ENCODE assay signal across 29 cellular contexts in genomic region chr11:17855531-17856290, GRCh38.
A peak's percentile ranks its signal among the peaks of the same experiment; 100 is the strongest.
DNase-seq lines count a peak whose midpoint lies in the region; ATAC-seq and FAIRE-seq lines count a peak whose summit lies in the region.
"Had no signal": no experiment of that assay in that cellular context is flagged by ENCODE, and none has a peak within 500 bp of the region (broad histone marks: within the 10 kb centered on the region; RNA-seq: fewer than 3 reads in every experiment).

No MANE protein-coding gene starts in this region.

- H3K4me3 Mint-ChIP-seq in activated T-helper 2 cell treated with anti-CD3 and anti-CD28 coated beads, Interferon-gamma antibody, Interleukin-2, Interleukin-4, amounts not matched to agents 10 μg/mL and 5 μg/mL and 100 μg/mL, durations not matched to agents 14 hours and 24 hours and 36 hours (ENCODE audit: low read depth): no peak overlapping the region
- H3K4me3 Mint-ChIP-seq: activated naive CD4-positive, alpha-beta T cell treated with anti-CD3 and anti-CD28 coated beads for 36 hours; activated T-cell treated with anti-CD3 and anti-CD28 coated beads, Interleukin-2, amount 50 U/mL, for 4 hours; memory B cell had no signal

- intact Hi-C loops in activated T-helper 2 cell treated with anti-CD3 and anti-CD28 coated beads, Interferon-gamma antibody, Interleukin-2, Interleukin-4, amounts not matched to agents 10 μg/mL and 5 μg/mL and 100 μg/mL, durations not matched to agents 14 hours and 24 hours and 36 hours (cut with micrococcal nuclease): no loop called here

- peak overlapping the region; percentile 29 to 69 (median 58); a peak in 21 of 22 replicates for H3K4me2 ChIP-seq in BLaER1 treated with 17β-estradiol and CSF1 and Interleukin-3, amounts not matched to agents 10 nM and 100 nM

- H3K27ac ChIP-seq in BLaER1 treated with 17β-estradiol and CSF1 and Interleukin-3, amounts not matched to agents 10 nM and 100 nM: no peak overlapping the region
- H3K27ac ChIP-seq: coronary artery, esophagus muscularis mucosa, psoas muscle, SJSA1 had no signal

- 0 out of 22 replicates have a peak, but pooled peaks cover 0 to 5% (median 0%) of the 10 kb centered on the region in 11 experiments for H4K20me1 ChIP-seq in BLaER1 treated with 17β-estradiol and CSF1 and Interleukin-3, amounts not matched to agents 10 nM and 100 nM

- peaks cover 7 to 14% (median 12%) of the 10 kb centered on the region in 10 experiments; a peak in 19 of 20 replicates for H3K4me1 ChIP-seq in BLaER1 treated with 17β-estradiol and CSF1 and Interleukin-3, amounts not matched to agents 10 nM and 100 nM
- H3K4me1 ChIP-seq: esophagus muscularis mucosa, SJSA1 had no signal

- no peak overlapping the region for H3K27ac Mint-ChIP-seq in activated T-helper 2 cell treated with anti-CD3 and anti-CD28 coated beads, Interferon-gamma antibody, Interleukin-2, Interleukin-4, amounts not matched to agents 10 μg/mL and 5 μg/mL and 100 μg/mL, durations not matched to agents 14 hours and 24 hours and 36 hours
- H3K27ac Mint-ChIP-seq: activated naive CD4-positive, alpha-beta T cell treated with anti-CD3 and anti-CD28 coated beads for 36 hours; memory B cell had no signal

- no peaks in the 10 kb centered on the region for H3K9me3 Mint-ChIP-seq in activated T-helper 2 cell treated with anti-CD3 and anti-CD28 coated beads, Interferon-gamma antibody, Interleukin-2, Interleukin-4, amounts not matched to agents 10 μg/mL and 5 μg/mL and 100 μg/mL, durations not matched to agents 14 hours and 24 hours and 36 hours
- H3K9me3 Mint-ChIP-seq: activated naive CD4-positive, alpha-beta T cell treated with anti-CD3 and anti-CD28 coated beads for 36 hours; activated T-cell treated with anti-CD3 and anti-CD28 coated beads, Interleukin-2, amount 50 U/mL, for 4 hours; memory B cell had no signal

- DNase-seq in GM19239 (ENCODE audit: insufficient read length, low spot score) (no peak), OCI-M2 (lab: John Stamatoyannopoulos, UW; ENCODE audit: unreplicated experiment) (peak; percentile 31), NCI-H69 (lab: John Stamatoyannopoulos, UW) (no peak), NCI-H524 treated with DMSO at 0.1 percent for 48 hours (lab: John Stamatoyannopoulos, UW) (no peak)
- DNase-seq in activated T-helper 2 cell treated with anti-CD3 and anti-CD28 coated beads, Interferon-gamma antibody, Interleukin-2, Interleukin-4, amounts not matched to agents 10 μg/mL and 5 μg/mL and 100 μg/mL, durations not matched to agents 14 hours and 24 hours and 36 hours (ENCODE audit: low spot score): no peak
- no peak for DNase-seq in stimulated activated naive CD4-positive, alpha-beta T cell treated with Interleukin-2 at 50 U/mL for 16 hours (lab: John Stamatoyannopoulos, UW)
- DNase-seq: activated CD4-positive, alpha-beta T cell treated with anti-CD3 and anti-CD28 coated beads for 48 hours; activated naive CD4-positive, alpha-beta T cell treated with anti-CD3 and anti-CD28 coated beads for 36 hours; activated T-cell treated with anti-CD3 and anti-CD28 coated beads, Interleukin-2, amount 50 U/mL, for 4 hours; amniotic stem cell; DMS53; H7; immature natural killer cell; Kasumi-1; NCI-H1694; NCI-H2171; NCI-H510A treated with DMSO at 0.1 percent for 48 hours; psoas muscle; stimulated activated CD8-positive, alpha-beta memory T cell treated with anti-CD3 and anti-CD28 coated beads, Interleukin-4, amount 100 ng/mL, for 48 hours; T-helper 1 cell had no signal

- H3K4me3 ChIP-seq in BLaER1 treated with 17β-estradiol and CSF1 and Interleukin-3, amounts not matched to agents 10 nM and 100 nM: no peak overlapping the region
- H3K4me3 ChIP-seq: coronary artery, esophagus muscularis mucosa, psoas muscle, SJSA1 had no signal

- peak; percentile 52 for ATAC-seq in HG02678 (IDR thresholded peaks at IDR 0.05; ENCODE audit: unreplicated experiment)
- ATAC-seq: activated T-cell treated with anti-CD3 and anti-CD28 coated beads, Interleukin-2, amount 50 U/mL, for 4 hours; psoas muscle had no signal

- H3K4me1 Mint-ChIP-seq in activated T-helper 2 cell treated with anti-CD3 and anti-CD28 coated beads, Interferon-gamma antibody, Interleukin-2, Interleukin-4, amounts not matched to agents 10 μg/mL and 5 μg/mL and 100 μg/mL, durations not matched to agents 14 hours and 24 hours and 36 hours (ENCODE audit: low read depth): peaks cover 6% of the 10 kb centered on the region

- H3K36me3 Mint-ChIP-seq in activated T-helper 2 cell treated with anti-CD3 and anti-CD28 coated beads, Interferon-gamma antibody, Interleukin-2, Interleukin-4, amounts not matched to agents 10 μg/mL and 5 μg/mL and 100 μg/mL, durations not matched to agents 14 hours and 24 hours and 36 hours (ENCODE audit: low read depth): no peaks in the 10 kb centered on the region

- H3K9ac ChIP-seq in BLaER1 treated with 17β-estradiol and CSF1 and Interleukin-3, amounts not matched to agents 10 nM and 100 nM: no peak overlapping the region

- FAIRE-seq in GM19239 (lab: Jason Lieb, UNC): peak; percentile 53
- FAIRE-seq: bronchial epithelial cell, frontal cortex, RCC 7860 had no signal

- H3K9me3 ChIP-seq in BLaER1 treated with 17β-estradiol and CSF1 and Interleukin-3, amounts not matched to agents 10 nM and 100 nM (replicated peaks in 1 of 11): no peaks in the 10 kb centered on the region
- H3K9me3 ChIP-seq: esophagus muscularis mucosa, psoas muscle, SJSA1 had no signal

- no peaks in the 10 kb centered on the region for H3K27me3 ChIP-seq in BLaER1 treated with 17β-estradiol and CSF1 and Interleukin-3, amounts not matched to agents 10 nM and 100 nM
- H3K27me3 ChIP-seq: esophagus muscularis mucosa, SJSA1 had no signal

- peaks cover 0 to 18% (median 3%) of the 10 kb centered on the region in 11 experiments; a peak in 4 of 22 replicates for H3K36me3 ChIP-seq in BLaER1 treated with 17β-estradiol and CSF1 and Interleukin-3, amounts not matched to agents 10 nM and 100 nM
- H3K36me3 ChIP-seq: esophagus muscularis mucosa, SJSA1 had no signal

- no peaks in the 10 kb centered on the region for H3K27me3 Mint-ChIP-seq in activated T-helper 2 cell treated with anti-CD3 and anti-CD28 coated beads, Interferon-gamma antibody, Interleukin-2, Interleukin-4, amounts not matched to agents 10 μg/mL and 5 μg/mL and 100 μg/mL, durations not matched to agents 14 hours and 24 hours and 36 hours (ENCODE audit: low read depth)
- H3K27me3 Mint-ChIP-seq: memory B cell had no signal
